ENCODE assay signal across 18 cellular contexts in the genomic region with DNA sequence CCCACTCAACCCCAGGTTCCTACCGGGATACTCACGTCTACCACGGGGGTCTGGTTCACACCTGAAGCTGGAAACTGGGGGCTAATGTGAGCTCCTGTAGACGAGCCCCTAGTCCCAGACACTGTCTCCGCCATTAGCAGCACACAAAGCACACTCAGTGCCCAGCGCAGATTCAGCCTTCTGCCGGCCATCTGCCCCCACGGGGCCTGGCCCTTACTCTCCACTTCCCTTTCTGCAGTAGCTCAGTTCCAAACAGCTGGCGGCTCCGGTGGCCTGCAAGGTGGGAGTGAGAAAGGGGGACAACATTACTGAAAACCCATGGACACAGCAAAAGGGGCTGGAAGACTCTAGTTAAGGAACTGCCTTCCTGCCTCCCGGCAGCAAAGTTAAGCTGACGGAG. TPM values are rescaled to one million over a fixed set of nuclear protein-coding genes. Genes with fewer than 3 reads are reported as not detected.
DNase-seq lines count a peak whose midpoint lies in the region; ATAC-seq, FAIRE-seq and TF ChIP-seq lines count a peak whose summit lies in the region.
"Had no signal": no experiment of that assay in that cellular context is flagged by ENCODE, and none has a peak within 500 bp of the region (broad histone marks: within the 10 kb centered on the region; RNA-seq: fewer than 3 reads in every experiment).

No MANE protein-coding gene starts in this region.

- no peaks in the 10 kb centered on the region for H3K9me3 Mint-ChIP-seq in activated naive CD4-positive, alpha-beta T cell treated with anti-CD3 and anti-CD28 coated beads, Interleukin-2, amount 10 ng/mL, durations not matched to agents 7 days and 5 days
- H3K9me3 Mint-ChIP-seq: activated naive CD4-positive, alpha-beta T cell treated with anti-CD3 and anti-CD28 coated beads, Interleukin-2, amount 50 U/mL, for 72 hours; endodermal cell had no signal

- no TSS peak for BruUV-seq in PC-9 (replicated peaks; lab: Mats Ljungman, UMichigan)

- no peaks in the 10 kb centered on the region for H3K9me2 ChIP-seq in PC-9 (ENCODE audit: insufficient read depth)

- H3K27me3 Mint-ChIP-seq in activated naive CD4-positive, alpha-beta T cell treated with anti-CD3 and anti-CD28 coated beads, Interleukin-2, amount 10 ng/mL, durations not matched to agents 7 days and 5 days: peaks cover 13% of the 10 kb centered on the region

- H3K4me3 ChIP-seq in PC-9: no peak overlapping the region
- H3K4me3 ChIP-seq in kidney (ENCODE audit: low read length in 2 of 2): peak overlapping the region in 1 of 2 donors; percentile 98
- peak overlapping the region; percentile 67 for H3K4me3 ChIP-seq in suprapubic skin
- H3K4me3 ChIP-seq: cardiac muscle cell had no signal

- H3K4me1 Mint-ChIP-seq in activated naive CD4-positive, alpha-beta T cell treated with anti-CD3 and anti-CD28 coated beads, Interleukin-2, amount 10 ng/mL, durations not matched to agents 7 days and 5 days: peaks cover 44% of the 10 kb centered on the region

- ATAC-seq in GM21390 (IDR thresholded peaks at IDR 0.05; ENCODE audit: unreplicated experiment): no peak
- ATAC-seq: activated naive CD4-positive, alpha-beta T cell treated with anti-CD3 and anti-CD28 coated beads, Interleukin-2, amount 50 U/mL, for 72 hours; SK-N-SH treated with all-trans-retinoic acid at 6 μM for 48 hours had no signal

- FAIRE-seq in kidney (lab: Jason Lieb, UNC): no peak
- FAIRE-seq: H54, islet of Langerhans had no signal

- no peak for TF ChIP-seq CTCF in PC-9 (conservative IDR thresholded peaks at IDR 0.05)
- TF ChIP-seq CTCF in kidney (IDR thresholded peaks at IDR 0.05; ENCODE audit: borderline replicate concordance, extremely low read depth, insufficient read depth): no peak
- TF ChIP-seq CTCF in suprapubic skin (IDR thresholded peaks at IDR 0.05): no peak

- DNase-seq in activated naive CD4-positive, alpha-beta T cell treated with anti-CD3 and anti-CD28 coated beads, Interleukin-2, amount 10 ng/mL, durations not matched to agents 7 days and 5 days: no peak
- DNase-seq in activated naive CD4-positive, alpha-beta T cell (lab: John Stamatoyannopoulos, UW): no peak
- DNase-seq in PC-9: no peak
- DNase-seq in kidney: peak; percentile 49
- DNase-seq in suprapubic skin (ENCODE audit: low spot score in 2 of 2): no peak
- no peak for DNase-seq in erythroblast (lab: John Stamatoyannopoulos, UW)
- DNase-seq in GM19240 (ENCODE audit: insufficient read length, low spot score): no peak
- DNase-seq: endodermal cell, NCI-H1092 treated with DMSO at 0.1 percent for 48 hours, NCI-H2227 treated with DMSO at 0.1 percent for 48 hours, uterus had no signal

- H3K36me3 ChIP-seq in PC-9 (ENCODE audit: low read depth) (no peaks in the 10 kb centered on the region; the same call in 1 of the 2 replicates), kidney (ENCODE audit: control insufficient read depth in 1 of 2, insufficient read depth in 2 of 2, low read length in 2 of 2) (peaks cover 0 to 15% of the 10 kb centered on the region in 2 donors), suprapubic skin (peaks cover 25% of the 10 kb centered on the region)
- H3K36me3 ChIP-seq: cardiac muscle cell, uterus had no signal

- no peaks in the 10 kb centered on the region for H4K20me1 ChIP-seq in PC-9 (ENCODE audit: insufficient read depth)

- H3K79me2 ChIP-seq in PC-9 (ENCODE audit: low read depth): peaks cover 7% of the 10 kb centered on the region; the same call in 1 of the 2 replicates

- peaks cover 13% of the 10 kb centered on the region; the same call in 1 of the 2 replicates for H3F3A ChIP-seq in PC-9 (ENCODE audit: insufficient read depth, low read depth)

- CTCF ChIA-PET in activated naive CD4-positive, alpha-beta T cell treated with anti-CD3 and anti-CD28 coated beads, Interleukin-2, amount 10 ng/mL, durations not matched to agents 7 days and 5 days (lab: Charles Lee): no interaction called here
- CTCF ChIA-PET in PC-9 (lab: Charles Lee): no interaction called here

- POLR2A ChIA-PET in PC-9 (lab: Charles Lee; ENCODE audit: unreplicated experiment): no interaction called here

- H3K27ac ChIP-seq in PC-9 (no peak overlapping the region), kidney (ENCODE audit: low read depth in 2 of 2, low read length in 2 of 2) (no peak overlapping the region), suprapubic skin (no peak overlapping the region)
- H3K27ac ChIP-seq: cardiac muscle cell, VCaP had no signal

- H3K9me3 ChIP-seq in PC-9 (ENCODE audit: insufficient read depth, low read depth) (no peaks in the 10 kb centered on the region), kidney (ENCODE audit: control insufficient read depth in 1 of 2, low read length in 2 of 2) (no peaks in the 10 kb centered on the region), suprapubic skin (no peaks in the 10 kb centered on the region)
- H3K9me3 ChIP-seq: uterus had no signal

- peak overlapping the region; percentile 90 for H3K4me3 Mint-ChIP-seq in activated naive CD4-positive, alpha-beta T cell treated with anti-CD3 and anti-CD28 coated beads, Interleukin-2, amount 10 ng/mL, durations not matched to agents 7 days and 5 days
- H3K4me3 Mint-ChIP-seq: endodermal cell had no signal

- H3K4me1 ChIP-seq in PC-9 (replicated peaks; ENCODE audit: insufficient read depth) (no peaks in the 10 kb centered on the region; the same call in 1 of the 2 replicates), kidney (ENCODE audit: control insufficient read depth in 1 of 2, insufficient read depth in 1 of 2, low read depth in 1 of 2, low read length in 2 of 2) (peaks cover 7% of the 10 kb centered on the region in 2 donors), suprapubic skin (peaks cover 24% of the 10 kb centered on the region)
- H3K4me1 ChIP-seq: uterus had no signal

- H3K27me3 ChIP-seq in PC-9 (ENCODE audit: insufficient read depth, low read depth) (no peaks in the 10 kb centered on the region), suprapubic skin (no peaks in the 10 kb centered on the region)
- H3K27me3 ChIP-seq: uterus had no signal

- peak overlapping the region; percentile 98; the same call in 1 of the 2 replicates for H3K4me2 ChIP-seq in PC-9

- no peak for TF ChIP-seq POLR2A in suprapubic skin (IDR thresholded peaks at IDR 0.05)
- TF ChIP-seq POLR2A in erythroblast (IDR thresholded peaks at IDR 0.05; ENCODE audit: low read length): no peak

- WGBS in suprapubic skin: 89% methylated on average over 5 of the region's 12 CpGs

- H3K27ac Mint-ChIP-seq in activated naive CD4-positive, alpha-beta T cell treated with anti-CD3 and anti-CD28 coated beads, Interleukin-2, amount 10 ng/mL, durations not matched to agents 7 days and 5 days: no peak overlapping the region
- H3K27ac Mint-ChIP-seq: activated naive CD4-positive, alpha-beta T cell treated with anti-CD3 and anti-CD28 coated beads, Interleukin-2, amount 50 U/mL, for 72 hours; endodermal cell had no signal

- intact Hi-C loops in PC-9 (cut with micrococcal nuclease; ENCODE audit: unreplicated experiment): no loop called here
- intact Hi-C loops in kidney (cut with DNase I): no loop called here

- H3K9ac ChIP-seq in kidney (ENCODE audit: low read length in 2 of 2): no peak overlapping the region

- H3K36me3 Mint-ChIP-seq in activated naive CD4-positive, alpha-beta T cell treated with anti-CD3 and anti-CD28 coated beads, Interleukin-2, amount 10 ng/mL, durations not matched to agents 7 days and 5 days: peaks cover 38% of the 10 kb centered on the region

- no peak overlapping the region for H2AFZ ChIP-seq in PC-9

- no peak for TF ChIP-seq EP300 in suprapubic skin (IDR thresholded peaks at IDR 0.05)

RNA-seq across cellular contexts. Expression of gene SLC8B1, which starts 2.2 kb away (rescaled TPM):
- total RNA-seq in PC-9 (2021) (29.0 and 39.1 TPM in 2 replicates), kidney (61.5 TPM), suprapubic skin (10 to 100 TPM; 29.1 to 70.2 (median 34.9) TPM)
- polyA plus RNA-seq in kidney (ENCODE audit: insufficient read depth, low read depth, low replicate concordance): 18.6 TPM

RNA-seq across cellular contexts. Expression of gene PLBD2, which starts 25.7 kb away (rescaled TPM):
- total RNA-seq in PC-9 (2021): 30.7 and 33.8 TPM in 2 replicates
- 37.9 TPM for total RNA-seq in kidney
- polyA plus RNA-seq in kidney (ENCODE audit: insufficient read depth, low read depth, low replicate concordance): 12.1 TPM
- 10 to 100 TPM; 22.2 to 29.2 (median 27.3) TPM for total RNA-seq in suprapubic skin
